In the genomic region with DNA sequence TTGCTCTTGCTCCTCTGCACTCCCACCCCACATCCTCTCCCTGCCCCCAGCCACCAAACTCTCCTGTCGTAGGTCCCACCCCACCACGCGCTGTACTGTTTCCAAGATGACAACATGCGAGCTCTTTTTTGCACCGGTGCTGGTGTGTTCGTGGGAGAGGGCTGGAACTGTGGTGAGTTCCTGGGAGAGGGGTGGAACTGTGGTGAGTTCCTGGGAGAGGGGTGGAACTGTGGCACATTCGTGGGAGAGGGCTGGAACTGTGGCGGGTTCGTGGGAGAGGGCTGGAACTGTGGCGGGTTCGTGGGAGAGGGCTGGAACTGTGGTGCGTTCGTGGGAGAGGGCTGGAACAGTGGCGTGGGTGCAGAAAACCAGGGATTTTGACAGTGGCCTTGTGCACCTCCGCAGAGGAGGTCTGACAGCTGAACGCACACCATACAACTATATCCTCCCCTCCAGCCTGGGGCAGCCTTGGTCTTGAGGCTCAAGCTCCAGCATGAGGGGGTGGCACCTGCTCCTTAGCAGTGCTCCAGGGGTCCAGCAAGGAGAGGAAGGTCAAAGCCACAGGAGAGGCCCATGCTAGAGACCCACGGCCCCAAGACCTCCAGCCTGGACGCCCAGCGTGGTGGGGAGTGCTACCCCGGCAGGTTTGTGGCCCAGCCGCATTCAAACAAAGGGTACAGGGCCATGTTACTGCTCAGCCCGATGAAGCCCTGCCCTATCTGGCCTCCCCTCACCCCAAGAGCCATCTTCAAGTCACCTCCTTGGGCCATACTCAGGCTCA, we compare ENCODE assay signal across 12 cellular contexts. TPM values are rescaled to one million over a fixed set of nuclear protein-coding genes. Genes with fewer than 3 reads are reported as not detected.
A peak's percentile ranks its signal among the peaks of the same experiment; 100 is the strongest.
DNase-seq lines count a peak whose midpoint lies in the region; ATAC-seq and TF ChIP-seq lines count a peak whose summit lies in the region.
"Had no signal": no experiment of that assay in that cellular context is flagged by ENCODE, and none has a peak within 500 bp of the region (broad histone marks: within the 10 kb centered on the region; RNA-seq: fewer than 3 reads in every experiment).

No MANE protein-coding gene starts in this region.

- CTCF ChIA-PET in CD8-positive, alpha-beta memory T cell (lab: Charles Lee): interaction anchor here (1.3 kb wide), 1 partner anchor 10 kb away, joined by 3 read pairs; no protein-coding TSS in a partner anchor
- CTCF ChIA-PET in WTC11 (lab: Charles Lee) (interaction anchor here (0.8 to 1.4 kb wide), 3 partner anchors 13 to 201 kb away, joined by 3 read pairs; no protein-coding TSS in a partner anchor), GM10248 (lab: Yijun Ruan, JAX) (interaction anchor here (2.4 kb wide), 1 partner anchor 9 kb away, joined by 6 read pairs; no protein-coding TSS in a partner anchor)

- peaks cover 0 to 8% (median 8%) of the 10 kb centered on the region in 3 donors for H3K4me1 Mint-ChIP-seq in CD8-positive, alpha-beta memory T cell
- H3K4me1 Mint-ChIP-seq in WTC11: peaks cover 25% of the 10 kb centered on the region

- H3K27ac ChIP-seq in CD8-positive, alpha-beta memory T cell (ENCODE audit: low read depth, low read length): no peak overlapping the region

- no peaks in the 10 kb centered on the region for H3K27me3 ChIP-seq in CD8-positive, alpha-beta memory T cell (ENCODE audit: insufficient read depth, low read length, poor library complexity, severe bottlenecking)

- ATAC-seq in WTC11 (no peak), HG02885 (IDR thresholded peaks at IDR 0.05; ENCODE audit: poor library complexity, unreplicated experiment) (no peak)

- H3K4me3 ChIP-seq in CD8-positive, alpha-beta memory T cell (ENCODE audit: low read length): peak overlapping the region; percentile 31
- no peak overlapping the region for H3K4me3 ChIP-seq in fibroblast of villous mesenchyme (ENCODE audit: low read depth, low read length)
- H3K4me3 ChIP-seq: lung had no signal

- H3K27ac Mint-ChIP-seq in CD8-positive, alpha-beta memory T cell: peak overlapping the region in 2 of 8 donors; percentile 21 to 22
- peak overlapping the region; percentile 69 for H3K27ac Mint-ChIP-seq in WTC11

- TF ChIP-seq CTCF in WTC11 (IDR thresholded peaks at IDR 0.05) (no peak), fibroblast of villous mesenchyme (IDR thresholded peaks at IDR 0.05; ENCODE audit: insufficient read depth, low read depth, low read length) (no peak), GM10248 (IDR thresholded peaks at IDR 0.05; ENCODE audit: control extremely low read depth, extremely low read depth, low read depth, missing control alignments) (no peak)

- H3K9me3 Mint-ChIP-seq in CD8-positive, alpha-beta memory T cell: peaks cover 5 to 18% (median 15%) of the 10 kb centered on the region in 5 donors
- H3K9me3 Mint-ChIP-seq in WTC11: peaks cover 8% of the 10 kb centered on the region

- peaks cover 39% of the 10 kb centered on the region for H3K4me1 ChIP-seq in CD8-positive, alpha-beta memory T cell (ENCODE audit: insufficient read depth, low read length)

- peak overlapping the region in 1 of 7 donors; percentile 29 for H3K4me3 Mint-ChIP-seq in CD8-positive, alpha-beta memory T cell
- H3K4me3 Mint-ChIP-seq in WTC11: no peak overlapping the region

- peaks cover 0 to 17% of the 10 kb centered on the region in 2 donors for H3K27me3 Mint-ChIP-seq in CD8-positive, alpha-beta memory T cell
- H3K27me3 Mint-ChIP-seq in WTC11 (ENCODE audit: low read depth): no peaks in the 10 kb centered on the region

- H3K9me3 ChIP-seq in CD8-positive, alpha-beta memory T cell (ENCODE audit: low read length): peaks cover 8% of the 10 kb centered on the region

- POLR2A ChIA-PET in CD8-positive, alpha-beta memory T cell (lab: Charles Lee): no interaction called here
- POLR2A ChIA-PET in WTC11 (lab: Charles Lee): interaction anchor here (0.9 kb wide), 1 partner anchor 27 kb away, joined by 4 read pairs; no protein-coding TSS in a partner anchor
- POLR2A ChIA-PET in GM10248 (lab: Yijun Ruan, JAX): no interaction called here

- H3K36me3 ChIP-seq in CD8-positive, alpha-beta memory T cell (ENCODE audit: insufficient read depth, low read length): no peaks in the 10 kb centered on the region

- no peak for DNase-seq in CD8-positive, alpha-beta memory T cell
- no peak for DNase-seq in WTC11 (ENCODE audit: low spot score)
- peak; percentile 38 for DNase-seq in fibroblast of villous mesenchyme (ENCODE audit: low read depth)
- DNase-seq in posterior vena cava (ENCODE audit: low spot score): peak; percentile 58
- no peak for DNase-seq in medulla oblongata (ENCODE audit: extremely low spot score)
- DNase-seq in GM10248 (ENCODE audit: extremely low spot score): no peak
- no peak for DNase-seq in LoVo (ENCODE audit: low spot score)
- DNase-seq: activated CD8-positive, alpha-beta memory T cell treated with anti-CD3 and anti-CD28 coated beads, Interleukin-2, amount 50 U/mL, for 4 hours; cerebellar nuclear complex; foreskin fibroblast had no signal

- intact Hi-C loops in posterior vena cava (cut with DNase I): loop anchor here in 1 of 2 donors (10.0 kb wide), 1 partner anchor 46 kb away; a partner anchor contains a TSS

- peaks cover 2 to 26% (median 7%) of the 10 kb centered on the region in 3 donors for H3K36me3 Mint-ChIP-seq in CD8-positive, alpha-beta memory T cell
- H3K36me3 Mint-ChIP-seq in WTC11: peaks cover 29% of the 10 kb centered on the region

TF ChIP-seq in WTC11, 78 proteins besides CTCF, POLR2A, EP300 and RAD21:
- TF ChIP-seq JAZF1 (CRISPR knock-in tag; IDR thresholded peaks at IDR 0.05) (no peak), NR3C1 (CRISPR knock-in tag; conservative IDR thresholded peaks at IDR 0.05; ENCODE audit: low read depth) (no peak), ZNF138 (CRISPR knock-in tag; conservative IDR thresholded peaks at IDR 0.05) (no peak)

RNA-seq across cellular contexts. Expression of a gene that starts 50.1 kb away (rescaled TPM):
- 10 to 100 TPM; 52.7 to 53.3 TPM for total RNA-seq in CD8-positive, alpha-beta memory T cell
- 47.4 TPM for polyA plus RNA-seq in CD8-positive, alpha-beta memory T cell
- total RNA-seq in WTC11 (2021): 196 to 198 TPM (median 197 TPM) in 3 replicates
- 768 and 1,023 TPM in 2 replicates for total RNA-seq in fibroblast of villous mesenchyme
- 100 to 1,000 TPM; 665 to 826 TPM for total RNA-seq in posterior vena cava

Comparison
In these comparisons a context has a peak if more than half of its experiments do, and no peak if none do; other contexts are left out.
1. DNase-seq: peak in fibroblast of villous mesenchyme (single experiment) and posterior vena cava (single experiment); none in CD8-positive, alpha-beta memory T cell (0 of 5), WTC11 (single experiment), medulla oblongata (single experiment), GM10248 (single experiment) and LoVo (single experiment).